21 cellular contexts compared by ENCODE assay signal in the genomic region with DNA sequence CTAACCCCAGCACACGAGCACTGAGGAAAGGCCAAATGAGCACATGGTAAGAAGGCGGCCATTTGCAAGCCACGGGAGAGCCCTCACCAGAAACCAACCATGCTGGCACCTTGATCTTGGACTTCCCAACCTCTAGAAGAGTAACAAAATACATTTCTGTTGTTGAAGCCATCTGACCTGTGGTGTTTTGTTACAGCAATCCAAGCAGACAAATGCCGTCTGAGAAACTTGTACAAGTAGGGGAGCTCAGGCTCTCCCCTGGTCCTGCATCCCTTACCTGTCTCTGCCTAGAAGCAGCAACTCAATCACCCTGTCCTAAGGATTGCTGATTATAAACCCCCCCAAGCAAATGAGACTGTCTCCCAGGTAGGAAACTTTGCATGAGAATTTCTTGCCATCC.
DNase-seq lines count a peak whose midpoint lies in the region; ATAC-seq and TF ChIP-seq lines count a peak whose summit lies in the region.
"Had no signal": no experiment of that assay in that cellular context is flagged by ENCODE, and none has a peak within 500 bp of the region (broad histone marks: within the 10 kb centered on the region; RNA-seq: fewer than 3 reads in every experiment).

No MANE protein-coding gene starts in this region.

- H3K27me3 Mint-ChIP-seq in type B pancreatic cell, result peaks cover 4% of the 10 kb centered on the region
- H3K27me3 Mint-ChIP-seq: CD8-positive, alpha-beta memory T cell had no signal

- H3K27ac ChIP-seq in left ventricle myocardium inferior (replicated peaks), result peak overlapping the region; percentile 84
- H3K27ac ChIP-seq in heart right ventricle, result no peak overlapping the region
- H3K27ac ChIP-seq in esophagus muscularis mucosa (replicated peaks in 1 of 4), result no peak overlapping the region
- H3K27ac ChIP-seq in stomach smooth muscle (ENCODE audit: low read length), result peak overlapping the region; percentile 67
- no peak overlapping the region for H3K27ac ChIP-seq in mammary epithelial cell (ENCODE audit: insufficient read depth, low read depth, low read length)
- H3K27ac ChIP-seq: 22Rv1, BLaER1, C4-2B had no signal

- no peaks in the 10 kb centered on the region for H4K20me1 ChIP-seq in mammary epithelial cell (ENCODE audit: insufficient read depth, low read length)
- H4K20me1 ChIP-seq: BLaER1 had no signal

- dilution Hi-C loops in mammary epithelial cell (cut with HindIII; ENCODE audit: low sequenced_read_pairs), result no loop called here

- peaks cover 6% of the 10 kb centered on the region for H3K9me3 Mint-ChIP-seq in type B pancreatic cell
- H3K9me3 Mint-ChIP-seq: CD4-positive, alpha-beta T cell had no signal

- DNase-seq in left ventricle myocardium inferior (no peak), heart right ventricle (no peak), esophagus muscularis mucosa (ENCODE audit: extremely low spot score) (peak; percentile 72), NCI-H226 (no peak), mammary epithelial cell (no peak), type B pancreatic cell (ENCODE audit: extremely low spot score, unreplicated experiment) (no peak)
- DNase-seq: CD4-positive, alpha-beta T cell; CD8-positive, alpha-beta memory T cell; DMS 273 treated with DMSO at 0.1 percent for 48 hours; DMS79; EL; GDM1; GOT3; H7; HCEC 1CT had no signal

- H3K27ac Mint-ChIP-seq in type B pancreatic cell, result no peak overlapping the region
- H3K27ac Mint-ChIP-seq: B cell; CD4-positive, alpha-beta T cell; CD8-positive, alpha-beta memory T cell had no signal

- H3K4me3 Mint-ChIP-seq in type B pancreatic cell, result no peak overlapping the region
- H3K4me3 Mint-ChIP-seq: B cell; CD4-positive, alpha-beta T cell; CD8-positive, alpha-beta memory T cell had no signal

- no peak overlapping the region for H3K4me2 ChIP-seq in mammary epithelial cell (ENCODE audit: insufficient read depth, low read depth, low read length)
- H3K4me2 ChIP-seq: BLaER1 had no signal

- H2AFZ ChIP-seq in mammary epithelial cell (ENCODE audit: low read depth, low read length), result no peak overlapping the region

- H3K9ac ChIP-seq in stomach smooth muscle (ENCODE audit: low read length in 2 of 2) (no peak overlapping the region), mammary epithelial cell (ENCODE audit: insufficient read depth, low read length) (no peak overlapping the region)
- H3K9ac ChIP-seq: BLaER1 had no signal

- in situ Hi-C loops in mammary epithelial cell (cut with MboI; ENCODE audit: low sequenced_read_pairs in 2 of 2), result no loop called here

- intact Hi-C loops in left ventricle myocardium inferior (cut with micrococcal nuclease), result no loop called here
- intact Hi-C loops in heart right ventricle (cut with DNase I), result loop anchor here in 2 of 10 donors (5.0 to 10.0 kb wide), 2 partner anchors 223 to 226 kb away; no protein-coding TSS in a partner anchor
- intact Hi-C loops in esophagus muscularis mucosa (cut with DNase I), result no loop called here
- intact Hi-C loops in mammary epithelial cell (cut with micrococcal nuclease), result no loop called here

- no peak for TF ChIP-seq EP300 in esophagus muscularis mucosa (IDR thresholded peaks at IDR 0.05)

- no peak for TF ChIP-seq POLR2A in esophagus muscularis mucosa (IDR thresholded peaks at IDR 0.05; ENCODE audit: low read depth)

- H3K36me3 ChIP-seq in left ventricle myocardium inferior, result no peaks in the 10 kb centered on the region
- no peaks in the 10 kb centered on the region for H3K36me3 ChIP-seq in heart right ventricle
- H3K36me3 ChIP-seq in esophagus muscularis mucosa, result no peaks in the 10 kb centered on the region
- H3K36me3 ChIP-seq in stomach smooth muscle (ENCODE audit: control insufficient read depth in 2 of 2, insufficient read depth in 2 of 2, low read length in 2 of 2), result no peaks in the 10 kb centered on the region
- H3K36me3 ChIP-seq in mammary epithelial cell (ENCODE audit: insufficient read depth, low read length), result no peaks in the 10 kb centered on the region
- H3K36me3 ChIP-seq: BLaER1 had no signal

- H3K36me3 Mint-ChIP-seq in type B pancreatic cell, result no peaks in the 10 kb centered on the region
- H3K36me3 Mint-ChIP-seq: CD8-positive, alpha-beta memory T cell had no signal

- ATAC-seq in heart right ventricle, result no peak
- ATAC-seq: GM12878 had no signal

- no peaks in the 10 kb centered on the region for H3K9me3 ChIP-seq in left ventricle myocardium inferior (replicated peaks)
- H3K9me3 ChIP-seq in heart right ventricle, result no peaks in the 10 kb centered on the region
- no peaks in the 10 kb centered on the region for H3K9me3 ChIP-seq in esophagus muscularis mucosa
- H3K9me3 ChIP-seq in stomach smooth muscle (ENCODE audit: control insufficient read depth in 2 of 2, low read length in 2 of 2), result no peaks in the 10 kb centered on the region
- H3K9me3 ChIP-seq in mammary epithelial cell (replicated peaks; ENCODE audit: insufficient read depth, low read length), result peaks cover 2% of the 10 kb centered on the region
- H3K9me3 ChIP-seq: BLaER1 had no signal

- no peaks in the 10 kb centered on the region for H3K27me3 ChIP-seq in left ventricle myocardium inferior (ENCODE audit: low read depth)
- no peaks in the 10 kb centered on the region for H3K27me3 ChIP-seq in heart right ventricle
- H3K27me3 ChIP-seq in esophagus muscularis mucosa, result no peaks in the 10 kb centered on the region
- no peaks in the 10 kb centered on the region for H3K27me3 ChIP-seq in stomach smooth muscle (ENCODE audit: control insufficient read depth in 1 of 2, insufficient read depth in 2 of 2, low read length in 2 of 2)
- H3K27me3 ChIP-seq in mammary epithelial cell (ENCODE audit: insufficient read depth, low read length), result no peaks in the 10 kb centered on the region
- H3K27me3 ChIP-seq: BLaER1 had no signal

- CTCF ChIA-PET in mammary epithelial cell (lab: Charles Lee; ENCODE audit: low non-redundant PET), result no interaction called here

- no TSS peak for BruUV-seq in mammary epithelial cell (replicated peaks; lab: Mats Ljungman, UMichigan)

- TF ChIP-seq CTCF in left ventricle myocardium inferior (IDR thresholded peaks at IDR 0.05; ENCODE audit: borderline replicate concordance) (no peak), heart right ventricle (IDR thresholded peaks at IDR 0.05) (no peak), esophagus muscularis mucosa (IDR thresholded peaks at IDR 0.05) (no peak), mammary epithelial cell (conservative IDR thresholded peaks at IDR 0.05 in 1 of 2, IDR thresholded peaks at IDR 0.05 in 1 of 2; ENCODE audit: extremely low read depth in 1 of 2, insufficient read depth in 1 of 2, low read depth in 1 of 2, low read length in 2 of 2) (no peak), type B pancreatic cell (conservative IDR thresholded peaks at IDR 0.05) (no peak)

- H3K4me3 ChIP-seq in left ventricle myocardium inferior, result no peak overlapping the region
- no peak overlapping the region for H3K4me3 ChIP-seq in heart right ventricle
- H3K4me3 ChIP-seq in esophagus muscularis mucosa, result no peak overlapping the region
- no peak overlapping the region for H3K4me3 ChIP-seq in stomach smooth muscle (ENCODE audit: low read length in 2 of 2)
- H3K4me3 ChIP-seq in mammary epithelial cell (replicated peaks in 1 of 3; ENCODE audit: insufficient read depth in 1 of 3, low read depth in 2 of 3, low read length in 3 of 3), result no peak overlapping the region
- H3K4me3 ChIP-seq: BLaER1, GM12878 had no signal

- 94 to 97% methylated on average over 4 of the region's 4 CpGs for WGBS in heart right ventricle, 2 donors
- 96% methylated on average over 4 of the region's 4 CpGs for WGBS in esophagus muscularis mucosa
- 85% methylated on average over 3 of the region's 4 CpGs for WGBS in mammary epithelial cell (ENCODE audit: low coverage, missing lambda C conversion rate)

- H3K4me1 ChIP-seq in left ventricle myocardium inferior (peaks cover 62% of the 10 kb centered on the region), heart right ventricle (peaks cover 0 to 42% (median 19%) of the 10 kb centered on the region in 9 donors), esophagus muscularis mucosa (peaks cover 36 to 62% (median 46%) of the 10 kb centered on the region in 4 donors), stomach smooth muscle (ENCODE audit: control insufficient read depth, insufficient read depth, low read length) (peaks cover 42% of the 10 kb centered on the region), mammary epithelial cell (ENCODE audit: insufficient read depth, low read length) (no peaks in the 10 kb centered on the region)
- H3K4me1 ChIP-seq: BLaER1 had no signal

- peaks cover 11% of the 10 kb centered on the region for H3K4me1 Mint-ChIP-seq in type B pancreatic cell (ENCODE audit: unreplicated experiment)
- H3K4me1 Mint-ChIP-seq: B cell; CD8-positive, alpha-beta memory T cell had no signal

- H3K79me2 ChIP-seq in mammary epithelial cell (ENCODE audit: insufficient read depth, low read length), result no peaks in the 10 kb centered on the region

Comparison
In these comparisons a context has a peak if more than half of its experiments do, and no peak if none do; other contexts are left out.
1. H3K27ac ChIP-seq: peak in left ventricle myocardium inferior (single experiment) and stomach smooth muscle (single experiment); none in heart right ventricle (0 of 10), esophagus muscularis mucosa (0 of 4) and mammary epithelial cell (single experiment).